8 cellular contexts compared by ENCODE assay signal in genomic region chr14:89417111-89417468, GRCh38. TPM values are rescaled to one million over a fixed set of nuclear protein-coding genes. Genes with fewer than 3 reads are reported as not detected.
DNase-seq lines count a peak whose midpoint lies in the region; ATAC-seq and TF ChIP-seq lines count a peak whose summit lies in the region.

Gene FOXN3, minus strand, starts transcription at chr14:89417233. Its CDS starts 4,757 bp downstream, at chr14:89412476.

- H3K4me2 ChIP-seq in OCI-LY7 (ENCODE audit: low read length) = peak within 1 kb of the TSS; percentile 95

- H3K9ac ChIP-seq in HUES64 (ENCODE audit: low read depth, low read length) = peak within 1 kb of the TSS; percentile 88

- H3K9me3 ChIP-seq in HUES64 (ENCODE audit: insufficient read depth, low read depth, low read length) = no peaks in the 10 kb centered on the region
- no peaks in the 10 kb centered on the region for H3K9me3 ChIP-seq in OCI-LY7 (ENCODE audit: low read length)

- DNase-seq in Caki2 (ENCODE audit: low read depth) (peak; percentile 81), OCI-LY7 (ENCODE audit: low spot score) (peak; percentile 91), activated T-cell treated with anti-CD3 and anti-CD28 coated beads for 4 hours (peak; percentile 79), epithelial cell of prostate (ENCODE audit: low read depth, low spot score) (peak; percentile 52), mucosa of gallbladder (ENCODE audit: low spot score) (peak; percentile 93)
- DNase-seq in stimulated activated CD8-positive, alpha-beta memory T cell treated with anti-CD3 and anti-CD28 coated beads, Interleukin-4, amount 100 ng/mL, for 24 hours (ENCODE audit: low read depth) = peak; percentile 78

- no peaks in the 10 kb centered on the region for H4K20me1 ChIP-seq in OCI-LY7 (ENCODE audit: insufficient read depth, low read length)

- H3K27ac ChIP-seq in HUES64 (ENCODE audit: low read depth, low read length) = peak within 1 kb of the TSS; percentile 88
- peak within 1 kb of the TSS; percentile 70 for H3K27ac ChIP-seq in OCI-LY7 (ENCODE audit: low read depth, low read length, poor library complexity, severe bottlenecking)
- peak within 1 kb of the TSS; percentile 46 for H3K27ac ChIP-seq in epithelial cell of prostate

- peak within 1 kb of the TSS; percentile 77; the same call in 1 of the 2 replicates for H2AFZ ChIP-seq in OCI-LY7 (ENCODE audit: low read length)

- peaks cover 17% of the 10 kb centered on the region for H3K4me1 ChIP-seq in HUES64 (ENCODE audit: insufficient read depth, low read length)
- peaks cover 37% of the 10 kb centered on the region for H3K4me1 ChIP-seq in OCI-LY7 (ENCODE audit: insufficient read depth, low read length, poor library complexity, severe bottlenecking)

- no peak for TF ChIP-seq CTCF in OCI-LY7 (conservative IDR thresholded peaks at IDR 0.05; ENCODE audit: low read length)

- POLR2A ChIA-PET in OCI-LY7 (lab: Charles Lee) = no interaction called here

- CTCF ChIA-PET in OCI-LY7 (lab: Charles Lee; ENCODE audit: unreplicated experiment) = no interaction called here

- in situ Hi-C loops in Caki2 (cut with HindIII; ENCODE audit: low pct_unique_long_range_greater_than_20kb, low sequenced_read_pairs) = no loop called here

- WGBS in HUES64 = under 1% methylated on average over 48 of the region's 48 CpGs

- peaks cover 17% of the 10 kb centered on the region for H3K36me3 ChIP-seq in HUES64 (ENCODE audit: insufficient read depth, low read length)
- H3K36me3 ChIP-seq in OCI-LY7 (ENCODE audit: insufficient read depth, low read length) = peaks cover 23% of the 10 kb centered on the region

- H3K4me3 ChIP-seq in HUES64 (ENCODE audit: low read length) (peak within 1 kb of the TSS; percentile 69), OCI-LY7 (ENCODE audit: low read depth, low read length, poor library complexity, severe bottlenecking) (peak within 1 kb of the TSS; percentile 99)

- no peaks in the 10 kb centered on the region for H3K9me2 ChIP-seq in OCI-LY7 (ENCODE audit: insufficient read depth, low read length)

- ATAC-seq in GM21447 (IDR thresholded peaks at IDR 0.05; ENCODE audit: unreplicated experiment) = peak; percentile 37

- peaks cover 26% of the 10 kb centered on the region for H3K79me2 ChIP-seq in OCI-LY7 (ENCODE audit: insufficient read depth, low read depth, low read length)

- BruUV-seq in OCI-LY7 (replicated peaks; lab: Mats Ljungman, UMichigan) = no TSS peak

- no peaks in the 10 kb centered on the region for H3K27me3 ChIP-seq in HUES64 (ENCODE audit: insufficient read depth, low read length)

- intact Hi-C loops in OCI-LY7 (cut with micrococcal nuclease; ENCODE audit: unreplicated experiment) = loop anchor here (1.0 to 5.0 kb wide), 6 partner anchors 52 to 500 kb away; no protein-coding TSS in a partner anchor

RNA-seq across cellular contexts. Expression of gene FOXN3, which starts in this region (rescaled TPM):
- total RNA-seq in Caki2 (2014; rRNA removed; shearing (Covaris generic); ENCODE audit: low replicate concordance) = 3.2 and 5.9 TPM in 2 replicates
- polyA plus RNA-seq in HUES64 (2013, experiment 1 of 2) = 47.5 TPM
- polyA plus RNA-seq in HUES64 (2013, experiment 2 of 2) = 48.8 TPM
- 54.8 and 77.7 TPM in 2 replicates for total RNA-seq in OCI-LY7 (2014; rRNA removed; shearing (Covaris generic))
- 102 and 108 TPM in 2 replicates for total RNA-seq in OCI-LY7 (2022)
- total RNA-seq in mucosa of gallbladder = 63.0 TPM

Comparison
In these comparisons a context has a peak if more than half of its experiments do, and no peak if none do; other contexts are left out.
1. Peak in every context shown above with its lines: DNase-seq, ATAC-seq, H3K4me3 ChIP-seq and H3K27ac ChIP-seq.